1 cellular context compared by ENCODE assay signal in genomic region chr9:129414377-129415021, GRCh38.
TF ChIP-seq lines count a peak whose summit lies in the region.

No MANE protein-coding gene starts in this region.

TF ChIP-seq in GM23338, 12 proteins besides CTCF, POLR2A, EP300 and RAD21 (continued from another document):
- TF ChIP-seq ZNF462 (CRISPR knock-in tag; IDR thresholded peaks at IDR 0.05), result no peak
- TF ChIP-seq CREB1 (CRISPR knock-in tag; IDR thresholded peaks at IDR 0.05; ENCODE audit: low read depth), result no peak
- TF ChIP-seq ETS1 (IDR thresholded peaks at IDR 0.05), result no peak
